Comparison of ENCODE assay signal across 8 cellular contexts in genomic region chr5:54883374-54884194, GRCh38.
DNase-seq lines count a peak whose midpoint lies in the region; ATAC-seq, FAIRE-seq and TF ChIP-seq lines count a peak whose summit lies in the region.

No MANE protein-coding gene starts in this region.

- H3K9me3 Mint-ChIP-seq in activated CD4-positive, alpha-beta T cell treated with anti-CD3 and anti-CD28 coated beads for 36 hours (ENCODE audit: low read depth) = no peaks in the 10 kb centered on the region

- H3K4me1 Mint-ChIP-seq in activated CD4-positive, alpha-beta T cell treated with anti-CD3 and anti-CD28 coated beads for 36 hours = peaks cover 11% of the 10 kb centered on the region

- peak overlapping the region; percentile 46 for H3K4me3 ChIP-seq in bronchial epithelial cell (ENCODE audit: low read depth, low read length)

- no peaks in the 10 kb centered on the region for H3K36me3 ChIP-seq in bronchial epithelial cell (ENCODE audit: control insufficient read depth, insufficient read depth, low read length)

- no peak overlapping the region for H3K27ac Mint-ChIP-seq in activated CD4-positive, alpha-beta T cell treated with anti-CD3 and anti-CD28 coated beads for 36 hours

- no peak for FAIRE-seq in bronchial epithelial cell (lab: Jason Lieb, UNC)

- H3K27me3 Mint-ChIP-seq in activated CD4-positive, alpha-beta T cell treated with anti-CD3 and anti-CD28 coated beads for 36 hours = peaks cover 64% of the 10 kb centered on the region

- CTCF ChIA-PET in activated CD4-positive, alpha-beta T cell treated with anti-CD3 and anti-CD28 coated beads for 36 hours (lab: Charles Lee) = interaction anchor here (0.8 kb wide), 1 partner anchor 10 kb away, joined by 3 read pairs; no protein-coding TSS in a partner anchor

- peak overlapping the region; percentile 52 for H3K4me3 Mint-ChIP-seq in activated CD4-positive, alpha-beta T cell treated with anti-CD3 and anti-CD28 coated beads for 36 hours

- TF ChIP-seq CTCF in bronchial epithelial cell (IDR thresholded peaks at IDR 0.05; ENCODE audit: insufficient read depth, low read length, severe bottlenecking) = no peak

- H3K36me3 Mint-ChIP-seq in activated CD4-positive, alpha-beta T cell treated with anti-CD3 and anti-CD28 coated beads for 36 hours (ENCODE audit: low read depth) = no peaks in the 10 kb centered on the region

- intact Hi-C loops in activated CD4-positive, alpha-beta T cell treated with anti-CD3 and anti-CD28 coated beads for 36 hours (cut with DNase I, micrococcal nuclease) = no loop called here
- intact Hi-C loops in left colon (cut with DNase I, micrococcal nuclease) = no loop called here

- no peak for DNase-seq in activated CD4-positive, alpha-beta T cell treated with anti-CD3 and anti-CD28 coated beads for 36 hours
- no peak for DNase-seq in activated CD4-positive, alpha-beta T cell treated with anti-CD3 and anti-CD28 coated beads, Interleukin-2, amount 50 U/mL, for 4 hours
- DNase-seq in bronchial epithelial cell (ENCODE audit: low read depth) = no peak
- DNase-seq in left colon = peak in 1 of 2 donors; percentile 35
- peak; percentile 12 for DNase-seq in stimulated activated naive CD8-positive, alpha-beta T cell treated with anti-CD3 and anti-CD28 coated beads, Interleukin-15, Interleukin-2, amounts not matched to agents 100 U/mL and 50 U/mL, for 24 hours
- DNase-seq in putamen (ENCODE audit: low spot score) = no peak
- no peak for DNase-seq in NCI-H1092 (lab: John Stamatoyannopoulos, UW)

- H3K27me3 ChIP-seq in bronchial epithelial cell (ENCODE audit: control insufficient read depth, insufficient read depth, low read length) = no peaks in the 10 kb centered on the region

- ATAC-seq in activated CD4-positive, alpha-beta T cell treated with anti-CD3 and anti-CD28 coated beads for 36 hours = no peak
- ATAC-seq in left colon = peak; percentile 34
- ATAC-seq in stimulated activated naive CD8-positive, alpha-beta T cell treated with anti-CD3 and anti-CD28 coated beads, Interleukin-15, Interleukin-2, amounts not matched to agents 100 U/mL and 50 U/mL, for 24 hours = no peak
- no peak for ATAC-seq in HG02970 (IDR thresholded peaks at IDR 0.05; ENCODE audit: low FRiP score, unreplicated experiment)

- POLR2A ChIA-PET in activated CD4-positive, alpha-beta T cell treated with anti-CD3 and anti-CD28 coated beads for 36 hours (lab: Charles Lee) = interaction anchor here (0.7 kb wide), 1 partner anchor 17 kb away, joined by 3 read pairs; no protein-coding TSS in a partner anchor
